ENCODE assay signal across 1 cellular context in genomic region chr1:16366722-16367257, GRCh38.
TF ChIP-seq lines count a peak whose summit lies in the region.

SZRD1 (plus strand) TSS chr1:16367242; CDS start chr1:16367258, 16 bp downstream.

TF ChIP-seq in HepG2, 621 proteins besides CTCF, POLR2A, EP300 and RAD21 (continued from another document and continues in another):
- TF ChIP-seq HNF1B (CRISPR knock-in tag; IDR thresholded peaks at IDR 0.05) (peak; percentile 90), E2F2 (CRISPR knock-in tag; IDR thresholded peaks at IDR 0.05; ENCODE audit: borderline replicate concordance) (no peak), FOSL2 (CRISPR knock-in tag; IDR thresholded peaks at IDR 0.05) (peak; percentile 47), ZNF747 (CRISPR knock-in tag; IDR thresholded peaks at IDR 0.05; ENCODE audit: borderline replicate concordance) (no peak), ZBTB14 (CRISPR knock-in tag; IDR thresholded peaks at IDR 0.05) (peak; percentile 86), HOXD1 (CRISPR knock-in tag; IDR thresholded peaks at IDR 0.05) (no peak), ZNF256 (CRISPR knock-in tag; conservative IDR thresholded peaks at IDR 0.05) (no peak), ESRRA (CRISPR knock-in tag; IDR thresholded peaks at IDR 0.05; ENCODE audit: low read depth) (no peak), ZNF205 (CRISPR knock-in tag; IDR thresholded peaks at IDR 0.05) (no peak), ZFX (CRISPR knock-in tag; IDR thresholded peaks at IDR 0.05; ENCODE audit: low read depth) (no peak), ELF3 (CRISPR knock-in tag; IDR thresholded peaks at IDR 0.05) (peak; percentile 86), SMAD3 (CRISPR knock-in tag; IDR thresholded peaks at IDR 0.05) (no peak; the same call in 1 of the 2 replicates), HNRNPLL (IDR thresholded peaks at IDR 0.05; ENCODE audit: low read depth, low read length, poor library complexity, severe bottlenecking) (peak; percentile 94), ZNF549 (CRISPR knock-in tag; IDR thresholded peaks at IDR 0.05) (no peak), ZKSCAN1 (IDR thresholded peaks at IDR 0.05; ENCODE audit: low read length) (no peak), RELA (CRISPR knock-in tag; IDR thresholded peaks at IDR 0.05) (no peak), ZBTB4 (CRISPR knock-in tag; IDR thresholded peaks at IDR 0.05; ENCODE audit: borderline replicate concordance) (no peak), ATF2 (CRISPR knock-in tag; IDR thresholded peaks at IDR 0.05) (0 out of 2 replicates have a peak, but pooled peaks have one; percentile 34), CHCHD3 (CRISPR knock-in tag; IDR thresholded peaks at IDR 0.05) (no peak), ZFP82 (CRISPR knock-in tag; IDR thresholded peaks at IDR 0.05; ENCODE audit: borderline replicate concordance) (no peak), ZNF17 (CRISPR knock-in tag; IDR thresholded peaks at IDR 0.05) (no peak), FIP1L1 (IDR thresholded peaks at IDR 0.05; ENCODE audit: borderline replicate concordance, insufficient read depth, low read depth, low read length) (no peak), JUN (CRISPR knock-in tag; IDR thresholded peaks at IDR 0.05) (no peak), MLLT10 (CRISPR knock-in tag; IDR thresholded peaks at IDR 0.05) (no peak), NFRKB (IDR thresholded peaks at IDR 0.05) (peak; percentile 56; the same call in 1 of the 2 replicates), BRD4 (CRISPR knock-in tag; IDR thresholded peaks at IDR 0.05) (no peak), ZNF546 (CRISPR knock-in tag; conservative IDR thresholded peaks at IDR 0.05) (no peak), TAF1 (CRISPR knock-in tag; IDR thresholded peaks at IDR 0.05) (no peak), ZNF839 (CRISPR knock-in tag; IDR thresholded peaks at IDR 0.05; ENCODE audit: borderline replicate concordance) (no peak), THAP9 (CRISPR knock-in tag; IDR thresholded peaks at IDR 0.05; ENCODE audit: borderline replicate concordance) (peak; percentile 99), NR2F6 (IDR thresholded peaks at IDR 0.05) (no peak), NR2F6 (CRISPR knock-in tag; IDR thresholded peaks at IDR 0.05) (0 out of 2 replicates have a peak, but pooled peaks have one; percentile 42), HHEX (CRISPR knock-in tag; IDR thresholded peaks at IDR 0.05) (no peak), ATRX (CRISPR knock-in tag; IDR thresholded peaks at IDR 0.05; ENCODE audit: borderline replicate concordance) (no peak), U2AF2 (IDR thresholded peaks at IDR 0.05; ENCODE audit: low read depth, low read length) (no peak), SIX1 (CRISPR knock-in tag; IDR thresholded peaks at IDR 0.05; ENCODE audit: borderline replicate concordance) (no peak), HES4 (CRISPR knock-in tag; IDR thresholded peaks at IDR 0.05; ENCODE audit: borderline replicate concordance) (no peak), POLR2G (IDR thresholded peaks at IDR 0.05; ENCODE audit: low read depth, low read length) (no peak), ZNF775 (CRISPR knock-in tag; IDR thresholded peaks at IDR 0.05; ENCODE audit: borderline replicate concordance) (no peak), ETS1 (CRISPR knock-in tag; IDR thresholded peaks at IDR 0.05) (no peak), SP2 (CRISPR knock-in tag; IDR thresholded peaks at IDR 0.05) (peak; percentile 28; the same call in 1 of the 2 replicates), ZBTB38 (CRISPR knock-in tag; IDR thresholded peaks at IDR 0.05) (no peak), NFIC (IDR thresholded peaks at IDR 0.05; ENCODE audit: low read length) (no peak), ZHX2 (IDR thresholded peaks at IDR 0.05; ENCODE audit: low read depth) (peak; percentile 100), ZHX2 (CRISPR knock-in tag; IDR thresholded peaks at IDR 0.05; ENCODE audit: borderline replicate concordance) (no peak; the same call in 1 of the 2 replicates), ZNF350 (CRISPR knock-in tag; IDR thresholded peaks at IDR 0.05; ENCODE audit: borderline replicate concordance, low read depth) (no peak; the same call in none of the 2 replicates), NR2C2 (CRISPR knock-in tag; IDR thresholded peaks at IDR 0.05; ENCODE audit: borderline replicate concordance) (peak; percentile 84), NFE2 (CRISPR knock-in tag; IDR thresholded peaks at IDR 0.05) (no peak)
